ENCODE assay signal across 18 cellular contexts in genomic region chr15:46365612-46366011, GRCh38.
DNase-seq lines count a peak whose midpoint lies in the region; FAIRE-seq and TF ChIP-seq lines count a peak whose summit lies in the region.
"Had no signal": no experiment of that assay in that cellular context is flagged by ENCODE, and none has a peak within 500 bp of the region (broad histone marks: within the 10 kb centered on the region; RNA-seq: fewer than 3 reads in every experiment).

No MANE protein-coding gene starts in this region.

- no TSS peak for BruUV-seq in A673 (replicated peaks; lab: Mats Ljungman, UMichigan)

- peaks cover under 1% of the 10 kb centered on the region for H3K9me3 ChIP-seq in A673 (ENCODE audit: low read depth, low read length, poor library complexity, severe bottlenecking)
- H3K9me3 ChIP-seq: uterus had no signal

- intact Hi-C loops in A673 (cut with micrococcal nuclease; ENCODE audit: unreplicated experiment): no loop called here

- DNase-seq in A673 (ENCODE audit: low spot score): peak; percentile 75
- DNase-seq in HS-5 (ENCODE audit: low read depth): peak; percentile 40
- no peak for DNase-seq in coronary artery (ENCODE audit: low spot score)
- peak; percentile 22 for DNase-seq in myocyte (ENCODE audit: low read depth)
- DNase-seq in midbrain (lab: John Stamatoyannopoulos, UW): no peak
- DNase-seq in NCI-H748 (lab: John Stamatoyannopoulos, UW; ENCODE audit: unreplicated experiment): no peak
- no peak for DNase-seq in H54 (ENCODE audit: insufficient read length, low spot score)
- DNase-seq in islet precursor cell: no peak
- DNase-seq: ACHN; activated CD4-positive, alpha-beta T cell treated with anti-CD3 and anti-CD28 coated beads, Interleukin-2, amount 10 ng/mL, durations not matched to agents 24 days and 14 days; DND-41; KBM-7; left cardiac atrium; NCI-H2029 treated with DMSO at 0.1 percent for 48 hours; stimulated activated CD8-positive, alpha-beta memory T cell treated with anti-CD3 and anti-CD28 coated beads, Interleukin-4, amount 100 ng/mL, for 48 hours; T-helper 17 cell; uterus had no signal

- H3K4me3 ChIP-seq in A673 (ENCODE audit: low read depth, low read length, poor library complexity, severe bottlenecking) (peak overlapping the region; percentile 20), coronary artery (peak overlapping the region; percentile 38)
- H3K4me3 ChIP-seq: neural progenitor cell, uterus had no signal

- CTCF ChIA-PET in A673 (lab: Charles Lee): no interaction called here

- no peaks in the 10 kb centered on the region for H3K36me3 ChIP-seq in A673 (ENCODE audit: insufficient read depth, low read length, poor library complexity, severe bottlenecking)
- H3K36me3 ChIP-seq: neural progenitor cell, uterus had no signal

- H3K27ac ChIP-seq in A673 (ENCODE audit: low read depth, low read length, poor library complexity, severe bottlenecking): no peak overlapping the region
- H3K27ac ChIP-seq in coronary artery: peak overlapping the region; percentile 53 to 67
- H3K27ac ChIP-seq: neural progenitor cell had no signal

- POLR2A ChIA-PET in A673 (lab: Charles Lee; ENCODE audit: low non-redundant PET): no interaction called here

- H3K4me1 ChIP-seq in A673 (ENCODE audit: insufficient read depth, low read length, poor library complexity, severe bottlenecking): peaks cover 7% of the 10 kb centered on the region
- H3K4me1 ChIP-seq: neural progenitor cell, uterus had no signal

- no peaks in the 10 kb centered on the region for H3K27me3 ChIP-seq in A673 (replicated peaks; ENCODE audit: insufficient read depth, low read depth, low read length, poor library complexity)
- H3K27me3 ChIP-seq: neural progenitor cell, uterus had no signal

- no peak for FAIRE-seq in H54 (lab: Jason Lieb, UNC)

- TF ChIP-seq POLR2A in H54 (IDR thresholded peaks at IDR 0.05; ENCODE audit: low read depth, low read length): no peak

- TF ChIP-seq CTCF in A673 (conservative IDR thresholded peaks at IDR 0.05; ENCODE audit: low read depth, low read length) (no peak), coronary artery (IDR thresholded peaks at IDR 0.05) (no peak)

Comparison
In these comparisons a context has a peak if more than half of its experiments do, and no peak if none do; other contexts are left out.
1. DNase-seq: peak in A673 (single experiment), HS-5 (single experiment) and myocyte (single experiment); none in coronary artery (single experiment), midbrain (single experiment), NCI-H748 (single experiment), H54 (single experiment) and islet precursor cell (single experiment).